1 cellular context compared by ENCODE assay signal in genomic region chr20:34541917-34542316, GRCh38.
TF ChIP-seq lines count a peak whose summit lies in the region.

No MANE protein-coding gene starts in this region.

TF ChIP-seq in IMR-90, 13 proteins besides CTCF, POLR2A, EP300 and RAD21 (continued from another document):
- no peak for TF ChIP-seq NFE2L2 (IDR thresholded peaks at IDR 0.05; ENCODE audit: low read depth, low read length)
- TF ChIP-seq BHLHE40 (IDR thresholded peaks at IDR 0.05; ENCODE audit: low read depth, low read length) = no peak
- TF ChIP-seq RFX5 (IDR thresholded peaks at IDR 0.05; ENCODE audit: low read depth, low read length) = no peak
- no peak for TF ChIP-seq RCOR1 (IDR thresholded peaks at IDR 0.05; ENCODE audit: insufficient replicate concordance, low read length)
- TF ChIP-seq USF2 (IDR thresholded peaks at IDR 0.05; ENCODE audit: low read depth, low read length) = no peak
- no peak for TF ChIP-seq MAZ (IDR thresholded peaks at IDR 0.05; ENCODE audit: borderline replicate concordance, low read depth, low read length)
- no peak for TF ChIP-seq MAFK (IDR thresholded peaks at IDR 0.05; ENCODE audit: low read depth, low read length)
- TF ChIP-seq ELK1 (IDR thresholded peaks at IDR 0.05; ENCODE audit: borderline replicate concordance, low read depth, low read length) = no peak
- no peak for TF ChIP-seq MXI1 (IDR thresholded peaks at IDR 0.05; ENCODE audit: borderline replicate concordance, low read depth, low read length)
- no peak for TF ChIP-seq CHD1 (IDR thresholded peaks at IDR 0.05; ENCODE audit: low read depth, low read length)
